9 cellular contexts compared by ENCODE assay signal in genomic region chr9:4531355-4531754, GRCh38. TPM values are rescaled to one million over a fixed set of nuclear protein-coding genes. Genes with fewer than 3 reads are reported as not detected.
A peak's percentile ranks its signal among the peaks of the same experiment; 100 is the strongest.
DNase-seq lines count a peak whose midpoint lies in the region; ATAC-seq, FAIRE-seq and TF ChIP-seq lines count a peak whose summit lies in the region.
"Not testable (repeated sequence)": the region's sequence is repeated elsewhere in the genome, so short reads cannot be mapped to it uniquely, and the experiment has no call there.
"Had no signal": no experiment of that assay in that cellular context is flagged by ENCODE, and none has a peak within 500 bp of the region (broad histone marks: within the 10 kb centered on the region; RNA-seq: fewer than 3 reads in every experiment).

No MANE protein-coding gene starts in this region.

- not testable (repeated sequence) for H4K8ac ChIP-seq in H1 (ENCODE audit: extremely low read depth, insufficient read depth, low read length)

- not testable (repeated sequence) for H3F3A ChIP-seq in GM23338 (replicated peaks; ENCODE audit: low read depth)
- H3F3A ChIP-seq in PC-9 (ENCODE audit: insufficient read depth, low read depth): peaks cover 21% of the 10 kb centered on the region

- H3K4ac ChIP-seq in H1 (replicated peaks; ENCODE audit: insufficient read length, low read depth, low read length): not testable (repeated sequence)

- not testable (repeated sequence) for H2BK12ac ChIP-seq in H1 (ENCODE audit: low read depth, low read length)

- 76% methylated on average over 8 of the region's 8 CpGs; no CpG with 5 or more reads in 1 of the 2 experiments for WGBS in H1 (ENCODE audit: extremely low coverage in 1 of 2, insufficient coverage in 1 of 2, insufficient read length in 1 of 2, insufficient replicate concordance in 2 of 2, low coverage in 1 of 2, low lambda C conversion rate in 2 of 2, missing lambda C conversion rate in 1 of 2), 2 experiments

- H3K27me3 Mint-ChIP-seq in GM23338 (ENCODE audit: insufficient read depth, low read depth, poor library complexity); activated T-helper 17 cell treated with anti-CD3 and anti-CD28 coated beads, Interleukin-2, amount 50 U/mL, for 72 hours: not testable (repeated sequence)

- not testable (repeated sequence) for H3K9ac ChIP-seq in H1 (replicated peaks in 1 of 4; ENCODE audit: extremely low read depth in 1 of 4, low read depth in 3 of 4, low read length in 3 of 4)

- peak; percentile 19 to 40; a peak in 2 of 4 replicates for TF ChIP-seq RAD21 in H1 (IDR thresholded peaks at IDR 0.05 in 1 of 2, conservative IDR thresholded peaks at IDR 0.05 in 1 of 2; ENCODE audit: low read depth in 2 of 2, low read length in 2 of 2)

- ATAC-seq in GM23338; activated T-helper 17 cell treated with anti-CD3 and anti-CD28 coated beads, Interleukin-2, amount 50 U/mL, for 72 hours (replicated peaks); stimulated activated effector memory CD8-positive, alpha-beta T cell treated with anti-CD3 and anti-CD28 coated beads, Interleukin-12 subunit alpha, Interleukin-12 subunit beta, amount 100 ng/mL, for 72 hours: not testable (repeated sequence)

- H3K27ac Mint-ChIP-seq in GM23338: not testable (repeated sequence)
- peak overlapping the region; percentile 33 for H3K27ac Mint-ChIP-seq in activated T-helper 17 cell treated with anti-CD3 and anti-CD28 coated beads, Interleukin-2, amount 50 U/mL, for 72 hours
- peak overlapping the region; percentile 90 for H3K27ac Mint-ChIP-seq in stimulated activated effector memory CD8-positive, alpha-beta T cell treated with anti-CD3 and anti-CD28 coated beads, Interleukin-12 subunit alpha, Interleukin-12 subunit beta, amount 100 ng/mL, for 72 hours

- BruUV-seq in PC-9 (replicated peaks; lab: Mats Ljungman, UMichigan): not testable (repeated sequence)

- not testable (repeated sequence) for H2BK15ac ChIP-seq in H1 (ENCODE audit: low read length)

- H2AK5ac ChIP-seq in H1 (ENCODE audit: low read depth, low read length): not testable (repeated sequence)

- H4K91ac ChIP-seq in H1 (replicated peaks; ENCODE audit: insufficient read length, low read length): not testable (repeated sequence)

- not testable (repeated sequence) for H3K23ac ChIP-seq in H1 (ENCODE audit: insufficient read length)

- TF ChIP-seq CTCF in GM23338 (conservative IDR thresholded peaks at IDR 0.05; ENCODE audit: low read depth in 2 of 2): peak; percentile 31 to 32; a peak in 3 of 4 replicates
- TF ChIP-seq CTCF in PC-9 (conservative IDR thresholded peaks at IDR 0.05): not testable (repeated sequence)
- TF ChIP-seq CTCF in H1 (IDR thresholded peaks at IDR 0.05; ENCODE audit: control extremely low read depth in 1 of 3, insufficient read depth in 1 of 3, low read depth in 1 of 3, low read length in 3 of 3): peak; percentile 44 to 53 (median 46)

- not testable (repeated sequence) for H3K36me3 ChIP-seq in GM23338 (ENCODE audit: insufficient read depth); PC-9 (ENCODE audit: low read depth); H1 (ENCODE audit: control insufficient read depth in 2 of 4, insufficient read depth in 4 of 4, low read length in 3 of 4)

- TF ChIP-seq EP300 in H1 (IDR thresholded peaks at IDR 0.05; ENCODE audit: borderline replicate concordance in 1 of 2, low read depth in 2 of 2, low read length in 2 of 2): not testable (repeated sequence)

- H4K20me1 ChIP-seq in GM23338 (replicated peaks; ENCODE audit: insufficient read depth); PC-9 (ENCODE audit: insufficient read depth); H1 (replicated peaks in 1 of 2; ENCODE audit: control insufficient read depth in 1 of 2, insufficient read depth in 2 of 2, low read length in 2 of 2): not testable (repeated sequence)

- not testable (repeated sequence) for H3K4me3 ChIP-seq in GM23338; PC-9; H1 (ENCODE audit: extremely low read depth in 1 of 4, insufficient read depth in 2 of 4, low read depth in 3 of 4, low read length in 4 of 4)

- peaks cover 19% of the 10 kb centered on the region for H3K4me1 Mint-ChIP-seq in GM23338
- not testable (repeated sequence) for H3K4me1 Mint-ChIP-seq in activated T-helper 17 cell treated with anti-CD3 and anti-CD28 coated beads, Interleukin-2, amount 50 U/mL, for 72 hours
- H3K4me1 Mint-ChIP-seq in stimulated activated effector memory CD8-positive, alpha-beta T cell treated with anti-CD3 and anti-CD28 coated beads, Interleukin-12 subunit alpha, Interleukin-12 subunit beta, amount 100 ng/mL, for 72 hours: peaks cover 37% of the 10 kb centered on the region

- H2BK5ac ChIP-seq in H1 (ENCODE audit: low read depth, low read length): not testable (repeated sequence)

- H3K9me2 ChIP-seq in GM23338 (ENCODE audit: insufficient read depth); PC-9 (ENCODE audit: insufficient read depth): not testable (repeated sequence)

- not testable (repeated sequence) for TF ChIP-seq POLR2A in H1 (IDR thresholded peaks at IDR 0.05; ENCODE audit: control extremely low read depth in 1 of 2, low read depth in 2 of 2, low read length in 2 of 2)

- H3K18ac ChIP-seq in H1 (ENCODE audit: extremely low read depth, low read length): not testable (repeated sequence)

- DNase-seq in GM23338 (ENCODE audit: low spot score): peak; percentile 68
- peak; percentile 61 for DNase-seq in NCI-H69 (lab: John Stamatoyannopoulos, UW)
- peak in 1 of 2 experiments; percentile 39 for DNase-seq in PC-9
- DNase-seq in H1 (ENCODE audit: low read depth in 1 of 2, low spot score in 2 of 2): peak in 1 of 2 experiments; percentile 63
- peak; percentile 76 for DNase-seq in islet precursor cell
- not testable (repeated sequence) for DNase-seq in stimulated activated effector memory CD8-positive, alpha-beta T cell treated with anti-CD3 and anti-CD28 coated beads, Interleukin-12 subunit alpha, Interleukin-12 subunit beta, amount 100 ng/mL, for 72 hours (ENCODE audit: low spot score in 2 of 2)

- POLR2A ChIA-PET in PC-9 (lab: Charles Lee; ENCODE audit: unreplicated experiment); H1 (lab: Charles Lee; ENCODE audit: partially characterized antibody): not testable (repeated sequence)

- not testable (repeated sequence) for H2BK20ac ChIP-seq in H1 (ENCODE audit: low read length)

- H3K23me2 ChIP-seq in H1 (ENCODE audit: low read depth, low read length): not testable (repeated sequence)

- intact Hi-C loops in PC-9 (cut with micrococcal nuclease; ENCODE audit: unreplicated experiment): loop anchor here (2.0 kb wide), 1 partner anchor 131 kb away; the partner anchor contains the start of gene PLPP6

- H3K36me3 Mint-ChIP-seq in GM23338 (ENCODE audit: low read depth): peaks cover 10% of the 10 kb centered on the region
- not testable (repeated sequence) for H3K36me3 Mint-ChIP-seq in activated T-helper 17 cell treated with anti-CD3 and anti-CD28 coated beads, Interleukin-2, amount 50 U/mL, for 72 hours (ENCODE audit: low read depth); stimulated activated effector memory CD8-positive, alpha-beta T cell treated with anti-CD3 and anti-CD28 coated beads, Interleukin-12 subunit alpha, Interleukin-12 subunit beta, amount 100 ng/mL, for 72 hours

- not testable (repeated sequence) for H2AFZ ChIP-seq in GM23338; PC-9; H1 (ENCODE audit: low read length)

- not testable (repeated sequence) for H3K56ac ChIP-seq in H1 (replicated peaks; ENCODE audit: insufficient read length, low read depth, low read length)

- not testable (repeated sequence) for H3K79me2 ChIP-seq in GM23338 (replicated peaks; ENCODE audit: insufficient read depth); PC-9 (ENCODE audit: low read depth); H1 (ENCODE audit: control insufficient read depth in 1 of 2, insufficient read depth in 2 of 2, low read length in 2 of 2)

- H4K5ac ChIP-seq in H1 (ENCODE audit: insufficient read length, low read depth, low read length): not testable (repeated sequence)

- not testable (repeated sequence) for H3K4me2 ChIP-seq in GM23338; H1 (ENCODE audit: insufficient read depth in 1 of 2, low read depth in 2 of 2, low read length in 2 of 2)
- H3K4me2 ChIP-seq in PC-9: peak overlapping the region; percentile 69

- CTCF ChIA-PET in PC-9 (lab: Charles Lee): not testable (repeated sequence)
- CTCF ChIA-PET in H1 (lab: Charles Lee; ENCODE audit: partially characterized antibody): interaction anchor here (0.9 to 1.7 kb wide), 8 partner anchors 10 to 135 kb away, joined by 3 to 11 read pairs (median 4); partner anchors contain the start of gene SPATA6L

- not testable (repeated sequence) for H3K9me3 ChIP-seq in PC-9 (ENCODE audit: insufficient read depth, low read depth); H1 (ENCODE audit: insufficient read depth in 2 of 2, low read depth in 1 of 2, low read length in 1 of 2)

- not testable (repeated sequence) for H2BK120ac ChIP-seq in H1 (replicated peaks; ENCODE audit: low read depth, low read length)

- not testable (repeated sequence) for H3K27ac ChIP-seq in GM23338 (ENCODE audit: low read depth); H1 (ENCODE audit: low read depth, low read length)
- H3K27ac ChIP-seq in PC-9: peak overlapping the region; percentile 86; the same call in 1 of the 2 replicates

- FAIRE-seq in H1 (lab: Jason Lieb, UNC): not testable (repeated sequence)

- peaks cover 26% of the 10 kb centered on the region for H3K9me3 Mint-ChIP-seq in GM23338
- not testable (repeated sequence) for H3K9me3 Mint-ChIP-seq in activated T-helper 17 cell treated with anti-CD3 and anti-CD28 coated beads, Interleukin-2, amount 50 U/mL, for 72 hours; stimulated activated effector memory CD8-positive, alpha-beta T cell treated with anti-CD3 and anti-CD28 coated beads, Interleukin-12 subunit alpha, Interleukin-12 subunit beta, amount 100 ng/mL, for 72 hours

- H3K4me1 ChIP-seq in GM23338 (ENCODE audit: insufficient read depth); H1 (replicated peaks in 1 of 4; ENCODE audit: control insufficient read depth in 3 of 4, insufficient read depth in 4 of 4, low read length in 3 of 4): not testable (repeated sequence)
- H3K4me1 ChIP-seq in PC-9 (replicated peaks; ENCODE audit: insufficient read depth): peaks cover 30% of the 10 kb centered on the region

- not testable (repeated sequence) for H3K27me3 ChIP-seq in GM23338 (ENCODE audit: insufficient read depth); PC-9 (ENCODE audit: insufficient read depth, low read depth); H1 (replicated peaks in 1 of 4; ENCODE audit: control insufficient read depth in 3 of 4, extremely low read depth in 1 of 4, insufficient read depth in 3 of 4, low read length in 3 of 4)

- not testable (repeated sequence) for H3K14ac ChIP-seq in H1 (ENCODE audit: insufficient read length)

- H3K79me1 ChIP-seq in H1 (ENCODE audit: low read depth, low read length): not testable (repeated sequence)

- not testable (repeated sequence) for H3K4me3 Mint-ChIP-seq in GM23338; activated T-helper 17 cell treated with anti-CD3 and anti-CD28 coated beads, Interleukin-2, amount 50 U/mL, for 72 hours; stimulated activated effector memory CD8-positive, alpha-beta T cell treated with anti-CD3 and anti-CD28 coated beads, Interleukin-12 subunit alpha, Interleukin-12 subunit beta, amount 100 ng/mL, for 72 hours

RNA-seq across cellular contexts. Expression of gene SLC1A1, which starts 41.1 kb away (rescaled TPM):
- total RNA-seq in GM23338 (2014; rRNA removed; shearing (Covaris generic)): 8.2 and 8.8 TPM in 2 replicates
- polyA plus RNA-seq in GM23338 (2016; fragmentation: Nextera tagmentation; extraction: Ambion mirVana): 3.2 and 3.7 TPM in 2 replicates
- 2.9 and 3.1 TPM in 2 replicates for total RNA-seq in PC-9 (2021)
- under 1 TPM in 1 of 2 donors, not detected in 1; 0.45 TPM for total RNA-seq in activated T-helper 17 cell treated with anti-CD3 and anti-CD28 coated beads, Interleukin-2, amount 50 U/mL, for 72 hours
- total RNA-seq in H1 (2021; fragmentation: NEBNext Ultra II Directional; extraction: Animal tissue kit (Norgen Biotek cat#: 25700)): 10.3 and 11.7 TPM in 2 replicates
- 2.9 and 4.7 TPM in 2 replicates for polyA plus RNA-seq in H1 (2011; rRNA removed)
- 3.6 TPM for polyA plus RNA-seq in H1 (2011; cell fraction: cytosol; rRNA removed)
- polyA plus RNA-seq in H1 (2011; cell fraction: nucleus; rRNA removed): 2.1 TPM
- polyA plus RNA-seq in H1 (2012, experiment 1 of 2): 4.4 to 8.8 TPM (median 5.0 TPM) in 4 replicates
- 0.42 TPM for polyA plus RNA-seq in H1 (2012, experiment 2 of 2)
- 7.4 TPM for polyA plus RNA-seq in H1 (2013, experiment 1 of 2)
- polyA plus RNA-seq in H1 (2013, experiment 2 of 2): 9.3 TPM
- polyA minus RNA-seq in H1 (2011; rRNA and poly(A)+ RNA removed): 9.2 and 9.3 TPM in 2 replicates
- polyA minus RNA-seq in H1 (2011; cell fraction: cytosol; rRNA and poly(A)+ RNA removed): 4.0 TPM
- polyA minus RNA-seq in H1 (2011; cell fraction: nucleus; rRNA and poly(A)+ RNA removed): 4.2 TPM
- total RNA-seq: CD8-positive, alpha-beta T cell; HepG2 had no signal
- polyA plus RNA-seq: HepG2 had no signal
